1 cellular context compared by ENCODE assay signal in genomic region chr10:93160829-93161228, GRCh38.
TF ChIP-seq lines count a peak whose summit lies in the region.

No MANE protein-coding gene starts in this region.

TF ChIP-seq in H1, 55 proteins besides CTCF, POLR2A, EP300 and RAD21 (continued from another document):
- TF ChIP-seq CHD7 (IDR thresholded peaks at IDR 0.05; ENCODE audit: insufficient replicate concordance, low read length) (no peak), PHF8 (conservative IDR thresholded peaks at IDR 0.05; ENCODE audit: low read depth, low read length) (no peak), SIRT6 (IDR thresholded peaks at IDR 0.05; ENCODE audit: low read length) (no peak), SRF (IDR thresholded peaks at IDR 0.05; ENCODE audit: low read depth, low read length) (no peak)
